ENCODE assay signal across 5 cellular contexts in genomic region chr2:194938066-194938465, GRCh38.
"Had no signal": no experiment of that assay in that cellular context is flagged by ENCODE, and none has a peak within 500 bp of the region (broad histone marks: within the 10 kb centered on the region; RNA-seq: fewer than 3 reads in every experiment).

No MANE protein-coding gene starts in this region.

- DNase-seq: IMR-90, KBM-7 had no signal

- FAIRE-seq: HTR-8/SVneo, K562 had no signal

- H3K27ac ChIP-seq: HL-60 had no signal

- H3K4me3 ChIP-seq: K562 had no signal

- ATAC-seq: K562 had no signal
